20 cellular contexts compared by ENCODE assay signal in the genomic region with DNA sequence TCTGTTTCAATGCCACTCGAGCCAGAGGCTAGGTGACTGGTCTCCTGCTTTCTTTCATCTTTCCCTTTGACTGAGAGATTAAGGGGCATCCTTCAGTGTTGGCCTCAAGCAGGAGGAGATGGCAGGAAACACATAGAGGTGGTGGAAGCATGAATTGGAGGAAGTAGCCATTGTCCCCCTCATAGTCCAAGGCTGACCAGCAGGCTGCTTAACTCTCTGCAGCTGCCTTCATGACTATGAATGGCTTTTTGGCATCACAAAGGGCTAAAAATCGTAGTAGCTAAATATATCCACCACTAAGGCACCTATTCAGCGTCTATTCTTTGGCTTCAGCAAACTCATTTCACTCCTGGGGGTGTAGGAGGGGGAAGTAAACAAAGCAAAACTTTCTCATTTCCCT. TPM values are rescaled to one million over a fixed set of nuclear protein-coding genes. Genes with fewer than 3 reads are reported as not detected.
A peak's percentile ranks its signal among the peaks of the same experiment; 100 is the strongest.
DNase-seq lines count a peak whose midpoint lies in the region; FAIRE-seq and TF ChIP-seq lines count a peak whose summit lies in the region.
"Had no signal": no experiment of that assay in that cellular context is flagged by ENCODE, and none has a peak within 500 bp of the region (broad histone marks: within the 10 kb centered on the region; RNA-seq: fewer than 3 reads in every experiment).

No MANE protein-coding gene starts in this region.

- no peaks in the 10 kb centered on the region for H3K79me2 ChIP-seq in H1 (ENCODE audit: control insufficient read depth in 1 of 2, insufficient read depth in 2 of 2, low read length in 2 of 2)

- no peaks in the 10 kb centered on the region for H3K79me1 ChIP-seq in H1 (ENCODE audit: low read depth, low read length)

- 58% methylated on average over 2 of the region's 3 CpGs for WGBS in HUES64
- WGBS in H1 (ENCODE audit: extremely low coverage in 1 of 2, insufficient coverage in 1 of 2, insufficient read length in 1 of 2, insufficient replicate concordance in 2 of 2, low coverage in 1 of 2, low lambda C conversion rate in 2 of 2, missing lambda C conversion rate in 1 of 2), 2 experiments = 47% methylated on average over 3 of the region's 3 CpGs; no CpG with 5 or more reads in 1 of the 2 experiments

- peak overlapping the region; percentile 34; the same call in 1 of the 2 replicates for H3K18ac ChIP-seq in H1 (ENCODE audit: extremely low read depth, low read length)

- TF ChIP-seq EP300 in H1 (IDR thresholded peaks at IDR 0.05; ENCODE audit: borderline replicate concordance in 1 of 2, low read depth in 2 of 2, low read length in 2 of 2) = no peak

- FAIRE-seq in H1 (lab: Jason Lieb, UNC) = no peak
- FAIRE-seq: A549, D721Med, G401.6, GM12892, GM18507, K562 had no signal

- 0 out of 2 replicates have a peak overlapping the region, but pooled peaks have one; percentile 98 for H2AK5ac ChIP-seq in H1 (ENCODE audit: low read depth, low read length)

- H3K9me3 ChIP-seq in HUES64 (ENCODE audit: insufficient read depth, low read depth, low read length) = peaks cover 6% of the 10 kb centered on the region; the same call in 1 of the 2 replicates
- peaks cover 0 to 2% of the 10 kb centered on the region in 2 experiments; a peak in 1 of 4 replicates for H3K9me3 ChIP-seq in H1 (ENCODE audit: insufficient read depth in 2 of 2, low read depth in 1 of 2, low read length in 1 of 2)
- H3K9me3 ChIP-seq: A549, HAP-1 had no signal

- no peak overlapping the region for H3K23ac ChIP-seq in H1 (ENCODE audit: insufficient read length)

- no peak overlapping the region for H3K56ac ChIP-seq in H1 (replicated peaks; ENCODE audit: insufficient read length, low read depth, low read length)

- H3K27ac ChIP-seq in HUES64 (ENCODE audit: low read depth, low read length) = peak overlapping the region; percentile 41; the same call in 1 of the 2 replicates
- H3K27ac ChIP-seq in H1 (ENCODE audit: low read depth, low read length) = no peak overlapping the region
- H3K27ac ChIP-seq in substantia nigra (ENCODE audit: low read depth, low read length, poor library complexity, severe bottlenecking) = peak overlapping the region; percentile 69
- H3K27ac ChIP-seq: 22Rv1, A549 had no signal

- peaks cover 13% of the 10 kb centered on the region for H3K4me1 Mint-ChIP-seq in chondrocyte (ENCODE audit: low read depth)

- H2BK15ac ChIP-seq in H1 (ENCODE audit: low read length) = no peak overlapping the region

- H3K14ac ChIP-seq in H1 (ENCODE audit: insufficient read length) = no peak overlapping the region

- H4K5ac ChIP-seq in H1 (ENCODE audit: insufficient read length, low read depth, low read length) = no peak overlapping the region

- no peak overlapping the region for H3K4me3 ChIP-seq in HUES64 (ENCODE audit: low read length)
- H3K4me3 ChIP-seq in H1 (ENCODE audit: extremely low read depth in 1 of 4, insufficient read depth in 2 of 4, low read depth in 3 of 4, low read length in 4 of 4) = no peak overlapping the region
- H3K4me3 ChIP-seq: A549; BLaER1 treated with 17β-estradiol and CSF1 and Interleukin-3, amounts not matched to agents 10 nM and 100 nM; HAP-1; K562 had no signal

- H3K4me1 ChIP-seq in HUES64 (ENCODE audit: insufficient read depth, low read length) = peaks cover 14% of the 10 kb centered on the region; the same call in 1 of the 2 replicates
- peaks cover 0 to 11% (median 7%) of the 10 kb centered on the region in 4 experiments; a peak in 4 of 7 replicates for H3K4me1 ChIP-seq in H1 (replicated peaks in 1 of 4; ENCODE audit: control insufficient read depth in 3 of 4, insufficient read depth in 4 of 4, low read length in 3 of 4)
- H3K4me1 ChIP-seq: A549, Caco-2, HAP-1 had no signal

- DNase-seq in CD1c-positive myeloid dendritic cell (ENCODE audit: extremely low spot score) (peak; percentile 18), H1 (ENCODE audit: low read depth in 1 of 2, low spot score in 2 of 2) (no peak), substantia nigra (lab: John Stamatoyannopoulos, UW) (no peak), chondrocyte (ENCODE audit: low spot score) (no peak), GF-D8 (lab: John Stamatoyannopoulos, UW) (no peak)
- DNase-seq in activated CD4-positive, alpha-beta T cell treated with anti-CD3 and anti-CD28 coated beads for 1 hour = no peak
- DNase-seq: Caco-2; CD4-positive, alpha-beta T cell; GOT3; IMR-90 had no signal

- H3K36me3 ChIP-seq in HUES64 (ENCODE audit: insufficient read depth, low read length) (no peaks in the 10 kb centered on the region), H1 (ENCODE audit: control insufficient read depth in 2 of 4, insufficient read depth in 4 of 4, low read length in 3 of 4) (no peaks in the 10 kb centered on the region; a peak in 1 of 8 replicates)
- H3K36me3 ChIP-seq: BLaER1 treated with 17β-estradiol and CSF1 and Interleukin-3, amounts not matched to agents 10 nM and 100 nM; HAP-1 had no signal

- peaks cover 6% of the 10 kb centered on the region for H3K9me3 Mint-ChIP-seq in chondrocyte (ENCODE audit: low read depth)
- H3K9me3 Mint-ChIP-seq: CD4-positive, alpha-beta T cell had no signal

- no peak for TF ChIP-seq RAD21 in H1 (IDR thresholded peaks at IDR 0.05 in 1 of 2, conservative IDR thresholded peaks at IDR 0.05 in 1 of 2; ENCODE audit: low read depth in 2 of 2, low read length in 2 of 2)

- H2BK5ac ChIP-seq in H1 (ENCODE audit: low read depth, low read length) = peak overlapping the region; percentile 50; the same call in 1 of the 2 replicates

- H3K4ac ChIP-seq in H1 (replicated peaks; ENCODE audit: insufficient read length, low read depth, low read length) = no peak overlapping the region

- no peak overlapping the region for H2BK120ac ChIP-seq in H1 (replicated peaks; ENCODE audit: low read depth, low read length)

- 0 out of 2 replicates have a peak overlapping the region, but pooled peaks have one; percentile 16 for H2BK20ac ChIP-seq in H1 (ENCODE audit: low read length)

- no peak for TF ChIP-seq CTCF in H1 (IDR thresholded peaks at IDR 0.05; ENCODE audit: control extremely low read depth in 1 of 3, insufficient read depth in 1 of 3, low read depth in 1 of 3, low read length in 3 of 3)
- no peak for TF ChIP-seq CTCF in chondrocyte (IDR thresholded peaks at IDR 0.05)

- H3K27me3 Mint-ChIP-seq in chondrocyte (ENCODE audit: low read depth) = peaks cover 2% of the 10 kb centered on the region

- no peak overlapping the region for H4K8ac ChIP-seq in H1 (ENCODE audit: extremely low read depth, insufficient read depth, low read length)

- H4K91ac ChIP-seq in H1 (replicated peaks; ENCODE audit: insufficient read length, low read length) = no peak overlapping the region

- POLR2A ChIA-PET in H1 (lab: Charles Lee; ENCODE audit: partially characterized antibody) = no interaction called here

- no peak overlapping the region for H3K27ac Mint-ChIP-seq in chondrocyte (ENCODE audit: unreplicated experiment)
- H3K27ac Mint-ChIP-seq: CD4-positive, alpha-beta T cell had no signal

- peak overlapping the region; percentile 40 to 45 for H3K4me2 ChIP-seq in H1 (ENCODE audit: insufficient read depth in 1 of 2, low read depth in 2 of 2, low read length in 2 of 2)
- H3K4me2 ChIP-seq: A549 had no signal

- H2AFZ ChIP-seq in H1 (ENCODE audit: low read length) = no peak overlapping the region

- no peak for TF ChIP-seq POLR2A in H1 (IDR thresholded peaks at IDR 0.05; ENCODE audit: control extremely low read depth in 1 of 2, low read depth in 2 of 2, low read length in 2 of 2)

- H3K23me2 ChIP-seq in H1 (ENCODE audit: low read depth, low read length) = no peaks in the 10 kb centered on the region

- H3K27me3 ChIP-seq in HUES64 (ENCODE audit: insufficient read depth, low read length) (no peaks in the 10 kb centered on the region), H1 (replicated peaks in 1 of 4; ENCODE audit: control insufficient read depth in 3 of 4, extremely low read depth in 1 of 4, insufficient read depth in 3 of 4, low read length in 3 of 4) (no peaks in the 10 kb centered on the region)
- H3K27me3 ChIP-seq: BLaER1 treated with 17β-estradiol and CSF1 and Interleukin-3, amounts not matched to agents 10 nM and 100 nM had no signal

- no peak overlapping the region for H3K4me3 Mint-ChIP-seq in chondrocyte (ENCODE audit: unreplicated experiment)
- H3K4me3 Mint-ChIP-seq: CD4-positive, alpha-beta T cell had no signal

- CTCF ChIA-PET in H1 (lab: Charles Lee; ENCODE audit: partially characterized antibody) = interaction anchor here (1.2 to 3.4 kb wide), 2 partner anchors 16 to 35 kb away, joined by 3 to 13 read pairs; no protein-coding TSS in a partner anchor

- H4K20me1 ChIP-seq in H1 (replicated peaks in 1 of 2; ENCODE audit: control insufficient read depth in 1 of 2, insufficient read depth in 2 of 2, low read length in 2 of 2) = no peaks in the 10 kb centered on the region
- H4K20me1 ChIP-seq: BLaER1 treated with 17β-estradiol and CSF1 and Interleukin-3, amounts not matched to agents 10 nM and 100 nM had no signal

- peak overlapping the region; percentile 92; the same call in 1 of the 2 replicates for H2BK12ac ChIP-seq in H1 (ENCODE audit: low read depth, low read length)

- H3K9ac ChIP-seq in HUES64 (ENCODE audit: low read depth, low read length) (no peak overlapping the region), H1 (replicated peaks in 1 of 4; ENCODE audit: extremely low read depth in 1 of 4, low read depth in 3 of 4, low read length in 3 of 4) (no peak overlapping the region)
- H3K9ac ChIP-seq: BLaER1 treated with 17β-estradiol and CSF1 and Interleukin-3, amounts not matched to agents 10 nM and 100 nM had no signal

- no peaks in the 10 kb centered on the region for H3K36me3 Mint-ChIP-seq in chondrocyte (ENCODE audit: low read depth)

TF ChIP-seq in H1, 55 proteins besides CTCF, POLR2A, EP300 and RAD21 (continues in another document):
- TF ChIP-seq EGR1 (IDR thresholded peaks at IDR 0.05; ENCODE audit: borderline replicate concordance, low read depth, low read length) (no peak), FOSL1 (IDR thresholded peaks at IDR 0.05; ENCODE audit: insufficient read depth, low read depth, low read length) (no peak), YY1 (IDR thresholded peaks at IDR 0.05; ENCODE audit: low read depth, low read length) (0 out of 2 replicates have a peak, but pooled peaks have one; percentile 11)

RNA-seq across cellular contexts. Expression of gene FRMD4B, which starts 7.0 kb away (rescaled TPM):
- polyA plus RNA-seq in HUES64 (2013, experiment 1 of 2) = 4.5 TPM
- polyA plus RNA-seq in HUES64 (2013, experiment 2 of 2) = 7.8 TPM
- total RNA-seq in H1 (2021; fragmentation: NEBNext Ultra II Directional; extraction: Animal tissue kit (Norgen Biotek cat#: 25700)) = 5.4 and 7.2 TPM in 2 replicates
- polyA plus RNA-seq in H1 (2011; rRNA removed) = 2.0 and 2.7 TPM in 2 replicates
- 3.2 TPM for polyA plus RNA-seq in H1 (2011; cell fraction: cytosol; rRNA removed)
- polyA plus RNA-seq in H1 (2011; cell fraction: nucleus; rRNA removed) = 4.5 TPM
- polyA plus RNA-seq in H1 (2012, experiment 1 of 2) = 3.9 to 4.5 TPM (median 4.0 TPM) in 4 replicates
- 0.71 TPM for polyA plus RNA-seq in H1 (2012, experiment 2 of 2)
- 4.5 TPM for polyA plus RNA-seq in H1 (2013, experiment 1 of 2)
- polyA plus RNA-seq in H1 (2013, experiment 2 of 2) = 4.0 TPM
- polyA minus RNA-seq in H1 (2011; rRNA and poly(A)+ RNA removed) = 7.5 and 9.2 TPM in 2 replicates
- polyA minus RNA-seq in H1 (2011; cell fraction: cytosol; rRNA and poly(A)+ RNA removed) = 4.3 TPM
- 16.0 TPM for polyA minus RNA-seq in H1 (2011; cell fraction: nucleus; rRNA and poly(A)+ RNA removed)
- total RNA-seq in chondrocyte = 3.7 to 10.6 TPM (median 4.1 TPM) in 3 replicates
